In genomic region chr6:157139054-157139708, GRCh38 we compare ENCODE assay signal across 10 cellular contexts.
DNase-seq lines count a peak whose midpoint lies in the region; ATAC-seq and TF ChIP-seq lines count a peak whose summit lies in the region.
"Had no signal": no experiment of that assay in that cellular context is flagged by ENCODE, and none has a peak within 500 bp of the region (broad histone marks: within the 10 kb centered on the region; RNA-seq: fewer than 3 reads in every experiment).

No MANE protein-coding gene starts in this region.

- peaks cover 23% of the 10 kb centered on the region for H3K36me3 ChIP-seq in BE2C
- H3K36me3 ChIP-seq in H7 (replicated peaks; ENCODE audit: control insufficient read depth, insufficient read depth, low read length), result no peaks in the 10 kb centered on the region; the same call in 1 of the 2 replicates
- peaks cover 40% of the 10 kb centered on the region for H3K36me3 ChIP-seq in WERI-Rb-1
- H3K36me3 ChIP-seq in kidney epithelial cell (ENCODE audit: control insufficient read depth, insufficient read depth, low read length), result peaks cover 3% of the 10 kb centered on the region
- peaks cover 3% of the 10 kb centered on the region; the same call in 1 of the 2 replicates for H3K36me3 ChIP-seq in MG63

- H3K9me3 ChIP-seq in BE2C, result no peaks in the 10 kb centered on the region
- no peaks in the 10 kb centered on the region for H3K9me3 ChIP-seq in WERI-Rb-1 (ENCODE audit: severe bottlenecking)
- H3K9me3 ChIP-seq in MG63, result no peaks in the 10 kb centered on the region

- DNase-seq in BE2C (peak; percentile 60), H7 (peak; percentile 86), WERI-Rb-1 (peak; percentile 55), kidney epithelial cell (ENCODE audit: low read depth) (no peak), pons (ENCODE audit: low spot score) (no peak), MG63 (no peak)
- DNase-seq: effector CD8-positive, alpha-beta T cell; MV-4-11 had no signal

- TF ChIP-seq CTCF in BE2C (IDR thresholded peaks at IDR 0.05; ENCODE audit: low read depth, low read length) (peak; percentile 73), WERI-Rb-1 (IDR thresholded peaks at IDR 0.05; ENCODE audit: low read depth, low read length) (peak; percentile 70), kidney epithelial cell (IDR thresholded peaks at IDR 0.05; ENCODE audit: insufficient read depth, low read length, poor library complexity, severe bottlenecking) (peak; percentile 37)

- no peak overlapping the region for H3K27ac ChIP-seq in WERI-Rb-1

- H3K27me3 ChIP-seq in BE2C (no peaks in the 10 kb centered on the region), H7 (ENCODE audit: control insufficient read depth, insufficient read depth, low read length) (no peaks in the 10 kb centered on the region), WERI-Rb-1 (ENCODE audit: insufficient read depth, low read depth, severe bottlenecking) (no peaks in the 10 kb centered on the region), kidney epithelial cell (ENCODE audit: control insufficient read depth, insufficient read depth, low read length) (no peaks in the 10 kb centered on the region), MG63 (no peaks in the 10 kb centered on the region)

- H3K4me1 ChIP-seq in BE2C, result peaks cover 15% of the 10 kb centered on the region

- H3K4me3 ChIP-seq in BE2C (ENCODE audit: low read depth, low read length), result no peak overlapping the region
- no peak overlapping the region for H3K4me3 ChIP-seq in H7 (ENCODE audit: insufficient read depth, low read depth, low read length)
- H3K4me3 ChIP-seq in WERI-Rb-1 (ENCODE audit: low read depth, low read length), result no peak overlapping the region
- no peak overlapping the region for H3K4me3 ChIP-seq in kidney epithelial cell (ENCODE audit: low read depth, low read length)
- no peak overlapping the region for H3K4me3 ChIP-seq in MG63

- no peak for ATAC-seq in HG03571 (IDR thresholded peaks at IDR 0.05; ENCODE audit: unreplicated experiment)
- ATAC-seq in GM18502 (IDR thresholded peaks at IDR 0.05; ENCODE audit: poor library complexity, unreplicated experiment), result no peak

Comparison
In these comparisons a context has a peak if more than half of its experiments do, and no peak if none do; other contexts are left out.
1. DNase-seq: peak in BE2C (single experiment), H7 (single experiment) and WERI-Rb-1 (single experiment); none in kidney epithelial cell (single experiment), pons (single experiment) and MG63 (single experiment).
2. Peak in every context shown above with its lines, with median percentiles within 50 percentile points of each other: CTCF ChIP-seq.